ENCODE assay signal across 8 cellular contexts in the genomic region with DNA sequence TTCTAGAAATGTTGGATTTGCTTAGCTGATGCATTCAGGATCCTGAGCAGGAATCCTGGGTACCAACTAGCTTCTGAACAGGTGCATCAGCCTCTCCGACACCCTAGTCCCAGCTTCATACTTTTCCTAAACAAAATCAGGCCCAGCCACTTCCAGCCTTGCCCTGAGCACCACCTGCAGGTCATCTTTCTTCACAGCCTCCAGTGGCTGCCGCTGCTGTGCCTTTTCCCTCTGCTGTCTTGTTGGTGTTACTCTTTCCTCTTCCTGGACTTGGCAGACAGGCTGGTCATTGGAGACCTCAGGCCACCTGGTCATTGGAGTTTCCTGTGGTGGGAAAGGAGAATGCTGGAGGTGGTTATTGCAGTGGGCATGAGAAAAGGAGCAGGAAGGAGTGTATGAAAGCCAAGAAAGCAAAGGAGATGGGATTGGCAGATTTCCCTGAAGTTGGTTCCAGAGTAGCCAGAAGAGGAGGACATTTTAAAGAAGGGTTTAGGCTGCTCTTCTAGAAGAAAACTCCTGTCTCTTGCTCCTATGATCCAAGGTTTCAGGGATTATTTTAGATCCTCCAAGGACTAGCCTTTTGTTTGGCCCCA. TPM values are rescaled to one million over a fixed set of nuclear protein-coding genes. Genes with fewer than 3 reads are reported as not detected.
DNase-seq lines count a peak whose midpoint lies in the region; ATAC-seq and TF ChIP-seq lines count a peak whose summit lies in the region.

No MANE protein-coding gene starts in this region.

- CTCF ChIA-PET in mammary epithelial cell (lab: Charles Lee; ENCODE audit: low non-redundant PET), result interaction anchor here (0.6 to 1.5 kb wide), 4 partner anchors 111 to 178 kb away, joined by 3 to 18 read pairs (median 4); no protein-coding TSS in a partner anchor

- H3K9ac ChIP-seq in mammary epithelial cell (ENCODE audit: insufficient read depth, low read length), result no peak overlapping the region
- no peak overlapping the region for H3K9ac ChIP-seq in liver (ENCODE audit: low read depth in 1 of 2, low read length in 2 of 2)

- peak; percentile 70 to 75 for TF ChIP-seq CTCF in mammary epithelial cell (conservative IDR thresholded peaks at IDR 0.05 in 1 of 2, IDR thresholded peaks at IDR 0.05 in 1 of 2; ENCODE audit: extremely low read depth in 1 of 2, insufficient read depth in 1 of 2, low read depth in 1 of 2, low read length in 2 of 2)
- peak; percentile 43 for TF ChIP-seq CTCF in liver (IDR thresholded peaks at IDR 0.05; ENCODE audit: low read depth, low read length, missing input control)

- peak; percentile 70 to 83 for TF ChIP-seq RAD21 in liver (IDR thresholded peaks at IDR 0.05)

- DNase-seq in stimulated activated CD4-positive, alpha-beta T cell treated with anti-CD3 and anti-CD28 coated beads, Interleukin-1b, Interleukin-23, amount 100 ng/mL, for 48 hours, result peak; percentile 17
- no peak for DNase-seq in stimulated activated CD4-positive, alpha-beta T cell treated with anti-CD3 and anti-CD28 coated beads, Interleukin-4, amount 100 ng/mL, for 4 hours
- DNase-seq in NCI-H460 (ENCODE audit: extremely low read depth, low read depth) (peak; percentile 27), mammary epithelial cell (peak; percentile 50), GM19240 (ENCODE audit: insufficient read length, low spot score) (no peak)

- dilution Hi-C loops in mammary epithelial cell (cut with HindIII; ENCODE audit: low sequenced_read_pairs), result no loop called here

- no peak for ATAC-seq in HG02981 (IDR thresholded peaks at IDR 0.05; ENCODE audit: unreplicated experiment)
- no peak for ATAC-seq in HG03175 (IDR thresholded peaks at IDR 0.05; ENCODE audit: unreplicated experiment)

- in situ Hi-C loops in mammary epithelial cell (cut with MboI; ENCODE audit: low sequenced_read_pairs in 2 of 2), result loop anchor here in 1 of 2 donors (5.0 kb wide), 1 partner anchor 110 kb away; no protein-coding TSS in a partner anchor

- no peaks in the 10 kb centered on the region for H3K27me3 ChIP-seq in mammary epithelial cell (ENCODE audit: insufficient read depth, low read length)
- H3K27me3 ChIP-seq in liver (ENCODE audit: control insufficient read depth in 4 of 4, insufficient read depth in 4 of 4, low read length in 3 of 4), result no peaks in the 10 kb centered on the region

- H3K9me3 ChIP-seq in mammary epithelial cell (replicated peaks; ENCODE audit: insufficient read depth, low read length), result no peaks in the 10 kb centered on the region
- no peaks in the 10 kb centered on the region for H3K9me3 ChIP-seq in liver (ENCODE audit: control insufficient read depth in 4 of 4, low read length in 3 of 4)

- no TSS peak for BruUV-seq in mammary epithelial cell (replicated peaks; lab: Mats Ljungman, UMichigan)

- H3K36me3 ChIP-seq in mammary epithelial cell (ENCODE audit: insufficient read depth, low read length), result peaks cover 2% of the 10 kb centered on the region
- peaks cover 8 to 23% (median 13%) of the 10 kb centered on the region in 4 donors for H3K36me3 ChIP-seq in liver (ENCODE audit: control insufficient read depth in 4 of 4, insufficient read depth in 3 of 4, low read depth in 1 of 4, low read length in 3 of 4)

- intact Hi-C loops in mammary epithelial cell (cut with micrococcal nuclease), result loop anchor here (1.0 kb wide), 2 partner anchors 116 to 178 kb away; no protein-coding TSS in a partner anchor

- 60% methylated on average over 2 of the region's 2 CpGs for WGBS in mammary epithelial cell (ENCODE audit: low coverage, missing lambda C conversion rate)
- 72% methylated on average over 2 of the region's 2 CpGs for WGBS in liver

- H3K27ac ChIP-seq in mammary epithelial cell (ENCODE audit: insufficient read depth, low read depth, low read length) (no peak overlapping the region), liver (ENCODE audit: low read depth in 1 of 2, low read length in 2 of 2) (no peak overlapping the region)

- peaks cover 27% of the 10 kb centered on the region for H3K4me1 ChIP-seq in mammary epithelial cell (ENCODE audit: insufficient read depth, low read length)
- peaks cover 0 to 2% (median 0%) of the 10 kb centered on the region in 4 donors for H3K4me1 ChIP-seq in liver (ENCODE audit: control insufficient read depth in 4 of 4, insufficient read depth in 4 of 4, low read length in 3 of 4)

- no peak overlapping the region for H3K4me2 ChIP-seq in mammary epithelial cell (ENCODE audit: insufficient read depth, low read depth, low read length)

- no peaks in the 10 kb centered on the region for H4K20me1 ChIP-seq in mammary epithelial cell (ENCODE audit: insufficient read depth, low read length)

- H3K4me3 ChIP-seq in mammary epithelial cell (replicated peaks in 1 of 3; ENCODE audit: insufficient read depth in 1 of 3, low read depth in 2 of 3, low read length in 3 of 3), result no peak overlapping the region
- no peak overlapping the region for H3K4me3 ChIP-seq in liver (ENCODE audit: low read depth in 1 of 3, low read length in 3 of 3)

- no peak overlapping the region for H2AFZ ChIP-seq in mammary epithelial cell (ENCODE audit: low read depth, low read length)

- H3K79me2 ChIP-seq in mammary epithelial cell (ENCODE audit: insufficient read depth, low read length), result peaks cover 18% of the 10 kb centered on the region

TF ChIP-seq in liver, 16 proteins besides CTCF, POLR2A, EP300 and RAD21:
- TF ChIP-seq, protein P1, sequence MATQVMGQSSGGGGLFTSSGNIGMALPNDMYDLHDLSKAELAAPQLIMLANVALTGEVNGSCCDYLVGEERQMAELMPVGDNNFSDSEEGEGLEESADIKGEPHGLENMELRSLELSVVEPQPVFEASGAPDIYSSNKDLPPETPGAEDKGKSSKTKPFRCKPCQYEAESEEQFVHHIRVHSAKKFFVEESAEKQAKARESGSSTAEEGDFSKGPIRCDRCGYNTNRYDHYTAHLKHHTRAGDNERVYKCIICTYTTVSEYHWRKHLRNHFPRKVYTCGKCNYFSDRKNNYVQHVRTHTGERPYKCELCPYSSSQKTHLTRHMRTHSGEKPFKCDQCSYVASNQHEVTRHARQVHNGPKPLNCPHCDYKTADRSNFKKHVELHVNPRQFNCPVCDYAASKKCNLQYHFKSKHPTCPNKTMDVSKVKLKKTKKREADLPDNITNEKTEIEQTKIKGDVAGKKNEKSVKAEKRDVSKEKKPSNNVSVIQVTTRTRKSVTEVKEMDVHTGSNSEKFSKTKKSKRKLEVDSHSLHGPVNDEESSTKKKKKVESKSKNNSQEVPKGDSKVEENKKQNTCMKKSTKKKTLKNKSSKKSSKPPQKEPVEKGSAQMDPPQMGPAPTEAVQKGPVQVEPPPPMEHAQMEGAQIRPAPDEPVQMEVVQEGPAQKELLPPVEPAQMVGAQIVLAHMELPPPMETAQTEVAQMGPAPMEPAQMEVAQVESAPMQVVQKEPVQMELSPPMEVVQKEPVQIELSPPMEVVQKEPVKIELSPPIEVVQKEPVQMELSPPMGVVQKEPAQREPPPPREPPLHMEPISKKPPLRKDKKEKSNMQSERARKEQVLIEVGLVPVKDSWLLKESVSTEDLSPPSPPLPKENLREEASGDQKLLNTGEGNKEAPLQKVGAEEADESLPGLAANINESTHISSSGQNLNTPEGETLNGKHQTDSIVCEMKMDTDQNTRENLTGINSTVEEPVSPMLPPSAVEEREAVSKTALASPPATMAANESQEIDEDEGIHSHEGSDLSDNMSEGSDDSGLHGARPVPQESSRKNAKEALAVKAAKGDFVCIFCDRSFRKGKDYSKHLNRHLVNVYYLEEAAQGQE (IDR thresholded peaks at IDR 0.05), result no peak
- TF ChIP-seq RXRA (IDR thresholded peaks at IDR 0.05) (no peak), HNF4A (conservative IDR thresholded peaks at IDR 0.05) (no peak), FOXA2 (IDR thresholded peaks at IDR 0.05) (no peak), EGR1 (IDR thresholded peaks at IDR 0.05; ENCODE audit: low read depth in 2 of 2) (no peak), SP1 (IDR thresholded peaks at IDR 0.05) (no peak), GABPA (IDR thresholded peaks at IDR 0.05 in 1 of 2, conservative IDR thresholded peaks at IDR 0.05 in 1 of 2) (no peak), TAF1 (conservative IDR thresholded peaks at IDR 0.05) (no peak), JUND (IDR thresholded peaks at IDR 0.05) (no peak), HNF4G (IDR thresholded peaks at IDR 0.05) (no peak)
- TF ChIP-seq, protein P2, sequence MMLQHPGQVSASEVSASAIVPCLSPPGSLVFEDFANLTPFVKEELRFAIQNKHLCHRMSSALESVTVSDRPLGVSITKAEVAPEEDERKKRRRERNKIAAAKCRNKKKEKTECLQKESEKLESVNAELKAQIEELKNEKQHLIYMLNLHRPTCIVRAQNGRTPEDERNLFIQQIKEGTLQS (IDR thresholded peaks at IDR 0.05), result no peak

RNA-seq across cellular contexts. Expression of a gene that starts 48.2 kb away (rescaled TPM):
- 51.9 and 58.6 TPM in 2 replicates for total RNA-seq in NCI-H460 (2014; rRNA removed; shearing (Covaris generic))
- 68.8 and 85.4 TPM in 2 replicates for polyA plus RNA-seq in NCI-H460 (2014; cell fraction: nucleus; rRNA removed)
- total RNA-seq in mammary epithelial cell, result 10 to 100 TPM; 12.3 to 73.5 TPM
- polyA plus RNA-seq in mammary epithelial cell, result 16.8 TPM
- 10.5 TPM for polyA minus RNA-seq in mammary epithelial cell
- 1 to 10 TPM; 7.1 to 8.5 TPM for total RNA-seq in liver
- 1 to 10 TPM; 1.8 to 7.2 TPM for polyA plus RNA-seq in liver

Comparison
In these comparisons a context has a peak if more than half of its experiments do, and no peak if none do; other contexts are left out.
1. DNase-seq: peak in stimulated activated CD4-positive, alpha-beta T cell treated with anti-CD3 and anti-CD28 coated beads, Interleukin-1b, Interleukin-23, amount 100 ng/mL, for 48 hours (single experiment), NCI-H460 (single experiment) and mammary epithelial cell (single experiment); none in stimulated activated CD4-positive, alpha-beta T cell treated with anti-CD3 and anti-CD28 coated beads, Interleukin-4, amount 100 ng/mL, for 4 hours (0 of 2) and GM19240 (single experiment).